31 cellular contexts compared by ENCODE assay signal in the genomic region with DNA sequence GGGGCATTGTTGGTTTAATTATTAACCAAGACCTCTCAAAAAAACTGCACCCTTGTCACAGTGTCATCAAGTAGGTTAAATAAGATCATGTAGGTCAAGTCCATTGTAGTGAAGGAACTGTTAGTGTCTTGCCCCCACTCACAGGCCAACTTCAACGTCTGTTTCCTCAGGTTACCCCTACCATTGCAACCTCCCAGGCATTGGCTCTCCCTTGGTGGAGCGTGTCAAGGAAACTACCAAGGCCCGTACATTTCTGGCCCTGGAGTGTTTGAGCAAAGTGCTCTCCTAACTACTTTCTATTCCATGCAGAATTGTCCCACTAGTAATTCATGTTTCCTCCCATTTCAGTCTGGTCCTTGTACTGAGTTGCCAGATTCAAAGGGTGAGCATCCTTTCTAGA.
"Had no signal": no experiment of that assay in that cellular context is flagged by ENCODE, and none has a peak within 500 bp of the region (broad histone marks: within the 10 kb centered on the region; RNA-seq: fewer than 3 reads in every experiment).

No MANE protein-coding gene starts in this region.

- H3K9me3 Mint-ChIP-seq: activated naive CD4-positive, alpha-beta T cell treated with anti-CD3 and anti-CD28 coated beads, Interleukin-2, amount 50 U/mL, for 72 hours; activated naive CD8-positive, alpha-beta T cell treated with anti-CD3 and anti-CD28 coated beads, Interleukin-2, amount 50 U/mL, for 24 hours; activated T-cell treated with anti-CD3 and anti-CD28 coated beads, Interleukin-2, amount 50 U/mL, for 24 hours; activated T-helper 1 cell treated with anti-CD3 and anti-CD28 coated beads, Interleukin-12 subunit alpha, Interleukin-12 subunit beta, Interleukin-2, Interleukin-4 antibody, amounts not matched to agents 30 ng/mL and 10 ng/mL and 1 ng/mL, durations not matched to agents 14 hours and 24 hours and 36 hours; brain; central memory CD8-positive, alpha-beta T cell; T-cell had no signal

- H3K4me3 Mint-ChIP-seq: activated CD8-positive, alpha-beta T cell treated with anti-CD3 and anti-CD28 coated beads, Interleukin-2, amount 10 ng/mL, durations not matched to agents 7 days and 5 days; activated naive CD8-positive, alpha-beta T cell treated with anti-CD3 and anti-CD28 coated beads, Interleukin-2, amount 50 U/mL, for 24 hours; activated T-cell treated with anti-CD3 and anti-CD28 coated beads, Interleukin-2, amount 50 U/mL, for 24 hours; activated T-helper 1 cell treated with anti-CD3 and anti-CD28 coated beads, Interleukin-12 subunit alpha, Interleukin-12 subunit beta, Interleukin-2, Interleukin-4 antibody, amounts not matched to agents 30 ng/mL and 10 ng/mL and 1 ng/mL, durations not matched to agents 14 hours and 24 hours and 36 hours; central memory CD8-positive, alpha-beta T cell; T-cell had no signal

- DNase-seq: activated CD4-positive, alpha-beta T cell treated with anti-CD3 and anti-CD28 coated beads for 4 hours; activated CD4-positive, alpha-beta T cell treated with anti-CD3 and anti-CD28 coated beads, Interleukin-2, amount 50 U/mL, for 4 hours; activated CD8-positive, alpha-beta memory T cell treated with anti-CD3 and anti-CD28 coated beads, Interleukin-2, amount 50 U/mL, for 48 hours; activated CD8-positive, alpha-beta T cell treated with anti-CD3 and anti-CD28 coated beads, Interleukin-2, amount 10 ng/mL, durations not matched to agents 7 days and 5 days; activated effector memory CD4-positive, alpha-beta T cell treated with Interleukin-2 at 50 U/mL for 16 hours; activated naive CD4-positive, alpha-beta T cell; activated naive CD8-positive, alpha-beta T cell treated with anti-CD3 and anti-CD28 coated beads, Interleukin-2, amount 50 U/mL, for 24 hours; activated T-cell treated with anti-CD3 and anti-CD28 coated beads, Interleukin-2, amount 50 U/mL, for 24 hours; amniotic stem cell; MG63; MV-4-11; NCI-H1092 treated with DMSO at 0.1 percent for 48 hours; NCI-H1417 treated with DMSO at 0.1 percent for 48 hours; NCI-H1694; NCI-H2029; NCI-H2107; NCI-H2171 treated with DMSO at 0.1 percent for 48 hours; NCI-H226; NCI-H526; NCI-H774; RPMI8226; T-cell; T-helper 2 cell; WERI-Rb-1 had no signal

- H3K27me3 Mint-ChIP-seq: brain had no signal

- H3K4me1 Mint-ChIP-seq: activated naive CD8-positive, alpha-beta T cell treated with anti-CD3 and anti-CD28 coated beads, Interleukin-2, amount 50 U/mL, for 24 hours; central memory CD8-positive, alpha-beta T cell; T-cell had no signal

- H3K36me3 Mint-ChIP-seq: activated naive CD4-positive, alpha-beta T cell treated with anti-CD3 and anti-CD28 coated beads, Interleukin-2, amount 50 U/mL, for 72 hours; T-cell had no signal

- H3K27ac Mint-ChIP-seq: activated CD8-positive, alpha-beta T cell treated with anti-CD3 and anti-CD28 coated beads, Interleukin-2, amount 10 ng/mL, durations not matched to agents 7 days and 5 days; activated naive CD4-positive, alpha-beta T cell treated with anti-CD3 and anti-CD28 coated beads, Interleukin-2, amount 50 U/mL, for 72 hours; activated naive CD8-positive, alpha-beta T cell treated with anti-CD3 and anti-CD28 coated beads, Interleukin-2, amount 50 U/mL, for 24 hours; activated T-cell treated with anti-CD3 and anti-CD28 coated beads, Interleukin-2, amount 50 U/mL, for 24 hours; activated T-helper 1 cell treated with anti-CD3 and anti-CD28 coated beads, Interleukin-12 subunit alpha, Interleukin-12 subunit beta, Interleukin-2, Interleukin-4 antibody, amounts not matched to agents 30 ng/mL and 10 ng/mL and 1 ng/mL, durations not matched to agents 14 hours and 24 hours and 36 hours; T-cell had no signal

- ATAC-seq: activated CD4-positive, CD25-positive, alpha-beta regulatory T cell treated with anti-CD3 and anti-CD28 coated beads, Interleukin-2, amount 50 U/mL, for 24 hours; activated CD8-positive, alpha-beta T cell treated with anti-CD3 and anti-CD28 coated beads, Interleukin-2, amount 10 ng/mL, durations not matched to agents 7 days and 5 days; activated naive CD4-positive, alpha-beta T cell treated with anti-CD3 and anti-CD28 coated beads, Interleukin-2, amount 50 U/mL, for 72 hours; activated naive CD8-positive, alpha-beta T cell treated with anti-CD3 and anti-CD28 coated beads, Interleukin-2, amount 50 U/mL, for 24 hours; Panc1; Right ventricle myocardium inferior; T-cell had no signal
